1 cellular context compared by ENCODE assay signal in genomic region chr12:76878899-76879709, GRCh38.
TF ChIP-seq lines count a peak whose summit lies in the region.

CSRP2 (minus strand) TSS chr12:76879019; CDS start chr12:76866260, 12,759 bp downstream.

TF ChIP-seq in HEK293, 187 proteins besides CTCF, POLR2A, EP300 and RAD21 (continued from another document and continues in another):
- TF ChIP-seq ZNF639 (tag by site-specific recombination; IDR thresholded peaks at IDR 0.05) (0 out of 2 replicates have a peak, but pooled peaks have one; percentile 30), ZSCAN4 (tag by site-specific recombination; IDR thresholded peaks at IDR 0.05) (no peak), ZNF488 (tag by site-specific recombination; IDR thresholded peaks at IDR 0.05) (no peak), ZNF704 (tag by site-specific recombination; IDR thresholded peaks at IDR 0.05) (no peak), ZNF580 (tag by site-specific recombination; IDR thresholded peaks at IDR 0.05) (no peak; the same call in 1 of the 2 replicates), GLIS2 (tag by site-specific recombination; IDR thresholded peaks at IDR 0.05) (no peak), ZNF148 (tag by site-specific recombination; IDR thresholded peaks at IDR 0.05; ENCODE audit: borderline replicate concordance) (no peak), ZNF324 (tag by site-specific recombination; IDR thresholded peaks at IDR 0.05) (peak; percentile 15; the same call in 1 of the 2 replicates), ZBTB20 (tag by site-specific recombination; IDR thresholded peaks at IDR 0.05) (peak; percentile 83), GLIS1 (tag by site-specific recombination; IDR thresholded peaks at IDR 0.05) (peak; percentile 63; the same call in 1 of the 2 replicates), ZNF660 (tag by site-specific recombination; IDR thresholded peaks at IDR 0.05) (0 out of 2 replicates have a peak, but pooled peaks have one; percentile 33), ZNF449 (tag by site-specific recombination; IDR thresholded peaks at IDR 0.05) (0 out of 2 replicates have a peak, but pooled peaks have one; percentile 20), GLI4 (tag by site-specific recombination; IDR thresholded peaks at IDR 0.05) (no peak), ZNF621 (tag by site-specific recombination; IDR thresholded peaks at IDR 0.05) (no peak), KLF1 (tag by site-specific recombination; IDR thresholded peaks at IDR 0.05) (peak; percentile 71), ZBTB10 (tag by site-specific recombination; IDR thresholded peaks at IDR 0.05) (peak; percentile 57; the same call in 1 of the 2 replicates), PATZ1 (tag by site-specific recombination; IDR thresholded peaks at IDR 0.05) (peak; percentile 89), ZNF274 (IDR thresholded peaks at IDR 0.05; ENCODE audit: low read length) (no peak), ZNF274 (tag by site-specific recombination; IDR thresholded peaks at IDR 0.05; ENCODE audit: borderline replicate concordance) (no peak), ZBTB21 (tag by site-specific recombination; IDR thresholded peaks at IDR 0.05) (peak; percentile 70), GLI2 (tag by site-specific recombination; IDR thresholded peaks at IDR 0.05; ENCODE audit: borderline replicate concordance, low read depth) (no peak), ZNF394 (tag by site-specific recombination; IDR thresholded peaks at IDR 0.05; ENCODE audit: borderline replicate concordance) (peak; percentile 19; the same call in 1 of the 2 replicates), ZNF18 (tag by site-specific recombination; IDR thresholded peaks at IDR 0.05) (no peak), ZNF280D (tag by site-specific recombination; IDR thresholded peaks at IDR 0.05) (no peak), ATF2 (tag by site-specific recombination; IDR thresholded peaks at IDR 0.05; ENCODE audit: low read depth) (peak; percentile 55; the same call in 1 of the 2 replicates), YY1 (tag by site-specific recombination; IDR thresholded peaks at IDR 0.05) (0 out of 2 replicates have a peak, but pooled peaks have one; percentile 7)
